17 cellular contexts compared by ENCODE assay signal in the genomic region with DNA sequence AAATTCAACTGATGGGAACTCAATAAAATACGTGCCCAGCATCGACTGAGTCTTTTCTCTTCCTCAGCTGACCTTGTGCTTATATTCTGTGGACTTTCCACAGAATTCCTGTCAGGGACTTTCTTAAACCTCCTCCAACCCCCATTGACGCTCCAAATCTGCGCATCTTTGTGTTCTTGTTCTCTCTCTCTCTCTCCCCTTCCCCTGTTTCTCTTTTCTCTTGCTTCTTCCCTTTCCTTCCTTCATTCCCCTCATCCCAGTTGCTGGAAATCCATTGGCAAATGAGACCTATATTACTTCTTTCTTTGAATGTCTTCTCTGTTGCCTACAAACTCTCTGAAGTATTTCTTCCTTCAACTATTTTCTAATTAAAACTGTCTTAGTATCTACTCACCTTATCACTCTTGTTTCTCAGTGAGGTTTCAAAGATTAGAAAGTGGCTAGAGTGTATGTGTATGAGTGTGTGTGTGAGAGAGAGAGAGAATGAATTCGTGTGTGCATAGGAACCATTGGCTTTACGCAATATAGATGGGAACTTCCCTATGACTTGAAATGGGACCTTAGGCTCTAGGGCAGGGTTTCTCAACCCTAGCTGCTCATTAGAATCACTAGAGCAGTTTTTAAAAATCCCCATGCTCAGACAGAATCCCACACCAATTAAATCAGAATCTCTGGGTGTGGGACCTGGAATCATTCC. TPM values are rescaled to one million over a fixed set of nuclear protein-coding genes. Genes with fewer than 3 reads are reported as not detected.
DNase-seq lines count a peak whose midpoint lies in the region; ATAC-seq and TF ChIP-seq lines count a peak whose summit lies in the region.
"Had no signal": no experiment of that assay in that cellular context is flagged by ENCODE, and none has a peak within 500 bp of the region (broad histone marks: within the 10 kb centered on the region; RNA-seq: fewer than 3 reads in every experiment).

No MANE protein-coding gene starts in this region.

- DNase-seq in SIG-M5 treated with dmso at 0.1 percent for 504 hours (lab: John Stamatoyannopoulos, UW; ENCODE audit: unreplicated experiment) (peak; percentile 29), SIG-M5 (lab: John Stamatoyannopoulos, UW) (no peak), smooth muscle cell (lab: John Stamatoyannopoulos, UW; ENCODE audit: unreplicated experiment) (no peak), NCI-H2081 (lab: John Stamatoyannopoulos, UW) (no peak), iPS-NIHi11 (ENCODE audit: low spot score) (no peak)
- DNase-seq: activated CD8-positive, alpha-beta memory T cell treated with anti-CD3 and anti-CD28 coated beads for 24 hours; activated naive CD8-positive, alpha-beta T cell treated with anti-CD3 and anti-CD28 coated beads, Interleukin-2, amount 10 ng/mL, durations not matched to agents 7 days and 5 days; CD8-positive, alpha-beta T cell; erythroblast; NCI-H2081 treated with DMSO at 0.1 percent for 48 hours; occipital lobe had no signal

- H3K27ac ChIP-seq in smooth muscle cell (ENCODE audit: low read depth): no peak overlapping the region
- H3K27ac ChIP-seq: 22Rv1 had no signal

- 88% methylated on average over 6 of the region's 6 CpGs for WGBS in smooth muscle cell (ENCODE audit: low lambda C conversion rate)

- peak overlapping the region; percentile 2 for H3K27ac Mint-ChIP-seq in activated T-helper 17 cell treated with anti-CD3 and anti-CD28 coated beads, Interleukin-2, amount 50 U/mL, for 72 hours
- H3K27ac Mint-ChIP-seq: activated naive CD8-positive, alpha-beta T cell treated with anti-CD3 and anti-CD28 coated beads, Interleukin-2, amount 10 ng/mL, durations not matched to agents 7 days and 5 days; CD8-positive, alpha-beta T cell; T-helper 2 cell treated with Interferon-gamma antibody and Interleukin-4, amounts not matched to agents 5 μg/mL and 100 μg/mL, for 36 hours; type B pancreatic cell had no signal

- no peaks in the 10 kb centered on the region for H4K20me1 ChIP-seq in smooth muscle cell (ENCODE audit: low read depth)

- H3K79me2 ChIP-seq in smooth muscle cell (ENCODE audit: low read depth): no peaks in the 10 kb centered on the region

- no peak overlapping the region for H2AFZ ChIP-seq in smooth muscle cell (ENCODE audit: low read depth)

- no peak overlapping the region for H3K4me2 ChIP-seq in smooth muscle cell

- no peaks in the 10 kb centered on the region for H3K36me3 ChIP-seq in smooth muscle cell (ENCODE audit: low read depth)

- no peak overlapping the region for H3K4me3 ChIP-seq in smooth muscle cell

- peaks cover 25% of the 10 kb centered on the region for H3K27me3 Mint-ChIP-seq in activated T-helper 17 cell treated with anti-CD3 and anti-CD28 coated beads, Interleukin-2, amount 50 U/mL, for 72 hours

- H3K9me3 ChIP-seq in smooth muscle cell (replicated peaks; ENCODE audit: low read depth): no peaks in the 10 kb centered on the region

- H3K27me3 ChIP-seq in smooth muscle cell (ENCODE audit: low read depth): no peaks in the 10 kb centered on the region

- no peak overlapping the region for H3K9ac ChIP-seq in smooth muscle cell (ENCODE audit: low read depth)

- H3K4me3 Mint-ChIP-seq in activated T-helper 17 cell treated with anti-CD3 and anti-CD28 coated beads, Interleukin-2, amount 50 U/mL, for 72 hours: peak overlapping the region; percentile 14
- H3K4me3 Mint-ChIP-seq: activated naive CD8-positive, alpha-beta T cell treated with anti-CD3 and anti-CD28 coated beads, Interleukin-2, amount 10 ng/mL, durations not matched to agents 7 days and 5 days; CD8-positive, alpha-beta T cell; T-helper 2 cell treated with Interferon-gamma antibody and Interleukin-4, amounts not matched to agents 5 μg/mL and 100 μg/mL, for 36 hours; type B pancreatic cell had no signal

- ATAC-seq in GM21825 (IDR thresholded peaks at IDR 0.05; ENCODE audit: unreplicated experiment) (peak; percentile 36), HG03354 (IDR thresholded peaks at IDR 0.05; ENCODE audit: poor library complexity, severe bottlenecking, unreplicated experiment) (peak; percentile 28)
- peak; percentile 73 for ATAC-seq in activated T-helper 17 cell treated with anti-CD3 and anti-CD28 coated beads, Interleukin-2, amount 50 U/mL, for 72 hours (replicated peaks)
- ATAC-seq: CD8-positive, alpha-beta T cell had no signal

- H3K36me3 Mint-ChIP-seq in activated T-helper 17 cell treated with anti-CD3 and anti-CD28 coated beads, Interleukin-2, amount 50 U/mL, for 72 hours (ENCODE audit: low read depth): no peaks in the 10 kb centered on the region
- H3K36me3 Mint-ChIP-seq: activated naive CD8-positive, alpha-beta T cell treated with anti-CD3 and anti-CD28 coated beads, Interleukin-2, amount 10 ng/mL, durations not matched to agents 7 days and 5 days; CD8-positive, alpha-beta T cell; type B pancreatic cell had no signal

- H3F3A ChIP-seq in smooth muscle cell (ENCODE audit: low read depth): no peaks in the 10 kb centered on the region

- no peak for TF ChIP-seq CTCF in smooth muscle cell (IDR thresholded peaks at IDR 0.05; ENCODE audit: borderline replicate concordance, insufficient read depth, poor library complexity, severe bottlenecking)

- no peaks in the 10 kb centered on the region for H3K9me3 Mint-ChIP-seq in activated T-helper 17 cell treated with anti-CD3 and anti-CD28 coated beads, Interleukin-2, amount 50 U/mL, for 72 hours
- H3K9me3 Mint-ChIP-seq: activated naive CD8-positive, alpha-beta T cell treated with anti-CD3 and anti-CD28 coated beads, Interleukin-2, amount 10 ng/mL, durations not matched to agents 7 days and 5 days; CD8-positive, alpha-beta T cell; T-helper 2 cell treated with Interferon-gamma antibody and Interleukin-4, amounts not matched to agents 5 μg/mL and 100 μg/mL, for 36 hours; type B pancreatic cell had no signal

- H3K4me1 Mint-ChIP-seq in activated T-helper 17 cell treated with anti-CD3 and anti-CD28 coated beads, Interleukin-2, amount 50 U/mL, for 72 hours: peaks cover 22% of the 10 kb centered on the region
- H3K4me1 Mint-ChIP-seq: activated naive CD8-positive, alpha-beta T cell treated with anti-CD3 and anti-CD28 coated beads, Interleukin-2, amount 10 ng/mL, durations not matched to agents 7 days and 5 days had no signal

- H3K4me1 ChIP-seq in smooth muscle cell (ENCODE audit: low read depth): no peaks in the 10 kb centered on the region

RNA-seq across cellular contexts. Expression of a gene that starts 41.8 kb away (rescaled TPM):
- 10 to 100 TPM; 47.6 to 60.6 TPM for total RNA-seq in activated T-helper 17 cell treated with anti-CD3 and anti-CD28 coated beads, Interleukin-2, amount 50 U/mL, for 72 hours
- 64.7 and 88.6 TPM in 2 replicates for total RNA-seq in smooth muscle cell
- 74.8 and 91.0 TPM in 2 replicates for polyA plus RNA-seq in smooth muscle cell

RNA-seq across cellular contexts. Expression of a gene that starts 42.0 kb away (rescaled TPM):
- total RNA-seq in activated T-helper 17 cell treated with anti-CD3 and anti-CD28 coated beads, Interleukin-2, amount 50 U/mL, for 72 hours: 10 to 100 TPM; 39.1 to 44.4 TPM
- 23.8 and 30.0 TPM in 2 replicates for total RNA-seq in smooth muscle cell
- polyA plus RNA-seq in smooth muscle cell: 12.5 and 17.5 TPM in 2 replicates
